Comparison of ENCODE assay signal across 16 cellular contexts in genomic region chr2:10921525-10921924, GRCh38. TPM values are rescaled to one million over a fixed set of nuclear protein-coding genes. Genes with fewer than 3 reads are reported as not detected.
A peak's percentile ranks its signal among the peaks of the same experiment; 100 is the strongest.
DNase-seq lines count a peak whose midpoint lies in the region; ATAC-seq, FAIRE-seq and TF ChIP-seq lines count a peak whose summit lies in the region.
"Had no signal": no experiment of that assay in that cellular context is flagged by ENCODE, and none has a peak within 500 bp of the region (broad histone marks: within the 10 kb centered on the region; RNA-seq: fewer than 3 reads in every experiment).

No MANE protein-coding gene starts in this region.

- intact Hi-C loops in HepG2 (cut with micrococcal nuclease; ENCODE audit: unreplicated experiment): no loop called here
- intact Hi-C loops in right lobe of liver (cut with DNase I): no loop called here
- intact Hi-C loops in sciatic nerve (cut with DNase I): no loop called here

- no peak overlapping the region for H3K4me2 ChIP-seq in HepG2 (ENCODE audit: low read depth, low read length)

- H3K4me3 ChIP-seq in HepG2 (replicated peaks in 1 of 3; ENCODE audit: insufficient read depth in 1 of 3, low read depth in 2 of 3, low read length in 3 of 3) (no peak overlapping the region), right lobe of liver (no peak overlapping the region)
- H3K4me3 ChIP-seq: GM12878, GM23248 had no signal

- no peak for TF ChIP-seq RAD21 in HepG2 (CRISPR knock-in tag; IDR thresholded peaks at IDR 0.05)

- no peaks in the 10 kb centered on the region; the same call in 1 of the 2 replicates for H4K20me1 ChIP-seq in HepG2 (ENCODE audit: insufficient read depth, low read length)

- CTCF ChIA-PET in HepG2 (lab: Yijun Ruan, JAX; ENCODE audit: low intra/inter-chr PET ratio, low total read pairs): no interaction called here

- DNase-seq in HepG2 (ENCODE audit: low spot score) (no peak), right lobe of liver (no peak), sciatic nerve (ENCODE audit: low spot score) (peak; percentile 21), cortex of kidney (lab: John Stamatoyannopoulos, UW) (no peak), globus pallidus (ENCODE audit: low spot score) (no peak), ACHN (no peak)
- DNase-seq: 8988T; CD4-positive, alpha-beta memory T cell; DMS79; GM23248; H9 had no signal

- no peak for TF ChIP-seq POLR2A in HepG2 (IDR thresholded peaks at IDR 0.05; ENCODE audit: insufficient read depth in 1 of 2, low read depth in 2 of 2, low read length in 2 of 2)
- TF ChIP-seq POLR2A in right lobe of liver (IDR thresholded peaks at IDR 0.05): no peak

- TF ChIP-seq CTCF in HepG2 (CRISPR knock-in tag; IDR thresholded peaks at IDR 0.05) (no peak), right lobe of liver (IDR thresholded peaks at IDR 0.05) (no peak)

- no peaks in the 10 kb centered on the region for H3K9me3 ChIP-seq in HepG2 (ENCODE audit: low read length)
- no peaks in the 10 kb centered on the region for H3K9me3 ChIP-seq in right lobe of liver

- H3K9ac ChIP-seq in HepG2 (ENCODE audit: insufficient read depth, low read depth, low read length): no peak overlapping the region
- H3K9ac ChIP-seq: GM23248 had no signal

- FAIRE-seq in HepG2 (lab: Jason Lieb, UNC): no peak
- FAIRE-seq: GM12878, GM18507 had no signal

- H3K4me1 ChIP-seq in HepG2 (ENCODE audit: insufficient read depth, low read length) (no peaks in the 10 kb centered on the region), right lobe of liver (no peaks in the 10 kb centered on the region)

- TF ChIP-seq EP300 in HepG2 (IDR thresholded peaks at IDR 0.05; ENCODE audit: low read depth in 2 of 2, low read length in 2 of 2): no peak
- no peak for TF ChIP-seq EP300 in HepG2 (CRISPR knock-in tag; IDR thresholded peaks at IDR 0.05; ENCODE audit: borderline replicate concordance)

- WGBS in HepG2 (ENCODE audit: low lambda C conversion rate): 16% methylated on average over 6 of the region's 6 CpGs
- 50% methylated on average over 2 of the region's 6 CpGs for WGBS in right lobe of liver (ENCODE audit: insufficient coverage, low coverage, low lambda C conversion rate, missing lambda C conversion rate)

- no peaks in the 10 kb centered on the region for H3K36me3 ChIP-seq in HepG2 (replicated peaks in 1 of 2; ENCODE audit: control insufficient read depth in 1 of 2, insufficient read depth in 2 of 2, low read length in 2 of 2)
- no peaks in the 10 kb centered on the region for H3K36me3 ChIP-seq in right lobe of liver

- in situ Hi-C loops in HepG2 (cut with HindIII; ENCODE audit: extremely low pct_ligation_motif_present, low pct_unique_long_range_greater_than_20kb): no loop called here
- in situ Hi-C loops in ACHN (cut with HindIII; ENCODE audit: low pct_ligation_motif_present, low pct_unique_long_range_greater_than_20kb, low sequenced_read_pairs): no loop called here

- ATAC-seq in HepG2: peak; percentile 28; the same call in 2 of the 3 replicates
- ATAC-seq in right lobe of liver: no peak
- no peak for ATAC-seq in sciatic nerve
- ATAC-seq: GM12878 had no signal

- H3K79me2 ChIP-seq in HepG2 (ENCODE audit: insufficient read depth, low read length): no peaks in the 10 kb centered on the region

- H3K27me3 ChIP-seq in HepG2 (ENCODE audit: control insufficient read depth in 1 of 2, insufficient read depth in 2 of 2, low read length in 2 of 2): peaks cover 21 to 89% of the 10 kb centered on the region in 2 experiments
- H3K27me3 ChIP-seq in right lobe of liver: no peaks in the 10 kb centered on the region

- H2AFZ ChIP-seq in HepG2 (ENCODE audit: low read length): no peak overlapping the region
- H2AFZ ChIP-seq: GM23248 had no signal

- no TSS peak for BruUV-seq in HepG2 (replicated peaks; lab: Mats Ljungman, UMichigan)

- no peak overlapping the region for H3K27ac ChIP-seq in HepG2 (ENCODE audit: extremely low read length, insufficient read depth, low read length)
- H3K27ac ChIP-seq in right lobe of liver: no peak overlapping the region
- H3K27ac ChIP-seq in cingulate gyrus (ENCODE audit: low read depth, low read length): peak overlapping the region; percentile 54
- H3K27ac ChIP-seq: C4-2B, GM23248 had no signal

- POLR2A ChIA-PET in HepG2 (lab: Yijun Ruan, JAX): no interaction called here

TF ChIP-seq in HepG2, 621 proteins besides CTCF, POLR2A, EP300 and RAD21 (continues in another document):
- TF ChIP-seq ZNF614 (CRISPR knock-in tag; IDR thresholded peaks at IDR 0.05; ENCODE audit: borderline replicate concordance) (no peak), ZNF546 (CRISPR knock-in tag; conservative IDR thresholded peaks at IDR 0.05) (no peak), ZHX2 (IDR thresholded peaks at IDR 0.05; ENCODE audit: low read depth) (no peak), ZHX2 (CRISPR knock-in tag; IDR thresholded peaks at IDR 0.05; ENCODE audit: borderline replicate concordance) (no peak), MAF1 (CRISPR knock-in tag; IDR thresholded peaks at IDR 0.05; ENCODE audit: borderline replicate concordance) (no peak)

RNA-seq across cellular contexts. Expression of gene KCNF1, which starts 9.8 kb away (rescaled TPM):
- 0.09 and 0.15 TPM in 2 replicates for total RNA-seq in HepG2 (2016; rRNA removed; fragmentation: Illumina TruSeq; extraction: Trizol)
- total RNA-seq in HepG2 (2016; cell fraction: cytosol; rRNA removed; fragmentation: Illumina TruSeq; extraction: Trizol; ENCODE audit: low read depth): not detected in 2 replicates
- 0.24 TPM in 1 of 2 replicates, not detected in the other for total RNA-seq in HepG2 (2016; cell fraction: insoluble cytoplasmic fraction; rRNA removed; fragmentation: Illumina TruSeq; extraction: Trizol)
- 0.09 and 0.17 TPM in 2 replicates for total RNA-seq in HepG2 (2016; cell fraction: membrane; rRNA removed; fragmentation: Illumina TruSeq; extraction: Trizol)
- total RNA-seq in HepG2 (2016; cell fraction: nucleus; rRNA removed; fragmentation: Illumina TruSeq; extraction: Trizol): 0.22 TPM in 1 of 2 replicates, not detected in the other
- polyA plus RNA-seq in HepG2 (2011; rRNA removed): 0.12 and 0.17 TPM in 2 replicates
- polyA plus RNA-seq in HepG2 (2011; cell fraction: cytosol; rRNA removed): 0.09 and 0.19 TPM in 2 replicates
- polyA plus RNA-seq in HepG2 (2011; cell fraction: nucleus; rRNA removed): 0.14 and 0.16 TPM in 2 replicates
- polyA plus RNA-seq in HepG2 (2012): 0.05 TPM in 1 of 2 replicates, not detected in the other
- 0.07 and 0.10 TPM in 2 replicates for polyA plus RNA-seq in HepG2 (2016; cell fraction: cytosol; fragmentation: Illumina TruSeq; extraction: Trizol; ENCODE audit: low read depth)
- polyA plus RNA-seq in HepG2 (2016; cell fraction: insoluble cytoplasmic fraction; fragmentation: Illumina TruSeq; extraction: Trizol; ENCODE audit: low read depth): 0.13 TPM in 2 replicates
- 0.15 and 0.18 TPM in 2 replicates for polyA plus RNA-seq in HepG2 (2016; cell fraction: membrane; fragmentation: Illumina TruSeq; extraction: Trizol; ENCODE audit: low read depth)
- polyA plus RNA-seq in HepG2 (2016; cell fraction: nucleus; fragmentation: Illumina TruSeq; extraction: Trizol; ENCODE audit: insufficient read depth, low read depth): 0.33 and 0.39 TPM in 2 replicates
- 0.18 TPM in 1 of 2 replicates, not detected in the other for polyA minus RNA-seq in HepG2 (2011; rRNA and poly(A)+ RNA removed; ENCODE audit: low replicate concordance)
- polyA minus RNA-seq in HepG2 (2011; cell fraction: cytosol; rRNA and poly(A)+ RNA removed): 0.26 TPM in 1 of 2 replicates, not detected in the other
- polyA minus RNA-seq in HepG2 (2011; cell fraction: nucleus; rRNA and poly(A)+ RNA removed): not detected in 2 replicates
- total RNA-seq in right lobe of liver: not detected
- total RNA-seq in sciatic nerve: 0.94 TPM
- total RNA-seq: CD4-positive, alpha-beta memory T cell; GM12878 had no signal
- polyA plus RNA-seq: CD4-positive, alpha-beta memory T cell; GM12878; IgD-negative memory B cell had no signal
